In the genomic region with DNA sequence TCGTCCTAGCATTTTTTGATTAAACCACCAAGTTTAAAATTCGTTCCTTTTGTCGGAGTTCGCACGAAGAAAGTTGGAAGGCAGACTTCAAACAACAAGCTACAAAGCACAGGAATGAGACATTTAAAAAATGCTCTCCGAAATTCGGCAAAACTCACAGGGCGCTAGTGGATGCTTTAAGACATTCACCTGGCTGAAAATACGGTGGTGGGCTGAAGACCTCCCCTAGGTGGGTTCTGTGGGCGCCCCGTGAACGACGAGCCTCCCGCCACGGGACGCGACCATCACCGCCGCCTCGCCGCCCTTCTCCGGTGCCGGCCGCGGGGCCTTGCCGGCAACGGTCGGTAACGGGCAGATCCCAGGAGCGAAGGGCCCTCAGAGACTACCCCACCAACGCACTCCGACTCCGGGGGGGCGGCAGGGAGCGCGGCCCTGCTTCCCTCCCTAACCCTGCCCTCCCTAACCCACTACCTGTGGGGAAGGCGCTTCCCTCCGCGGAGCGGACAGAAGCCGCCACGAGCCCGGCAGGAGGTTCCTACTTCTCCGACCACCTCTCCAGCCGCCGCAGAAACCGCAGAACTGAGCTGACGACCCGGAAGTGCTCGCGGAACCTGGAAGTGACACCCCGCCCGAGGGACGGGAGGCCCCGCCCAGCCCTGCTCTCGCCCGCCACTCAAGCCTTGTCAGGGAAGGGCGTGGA, we compare ENCODE assay signal across 8 cellular contexts. TPM values are rescaled to one million over a fixed set of nuclear protein-coding genes. Genes with fewer than 3 reads are reported as not detected.
DNase-seq lines count a peak whose midpoint lies in the region; ATAC-seq and TF ChIP-seq lines count a peak whose summit lies in the region.

A gene with protein sequence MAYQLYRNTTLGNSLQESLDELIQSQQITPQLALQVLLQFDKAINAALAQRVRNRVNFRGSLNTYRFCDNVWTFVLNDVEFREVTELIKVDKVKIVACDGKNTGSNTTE (minus strand): TSS at position 581 of the 700 bp plus-strand sequence. CDS start 5,238 bp downstream, outside the sequence.

- DNase-seq in NCI-H187 treated with DMSO at 0.1 percent for 48 hours (lab: John Stamatoyannopoulos, UW) (peak; percentile 48), T-helper 2 cell (peak; percentile 87 to 97 (median 90)), left ventricle myocardium superior (peak; percentile 96), progenitor cell of endocrine pancreas (ENCODE audit: low spot score, unreplicated experiment) (peak; percentile 80), ureter (ENCODE audit: low spot score) (peak; percentile 96)

- intact Hi-C loops in left ventricle myocardium superior (cut with micrococcal nuclease): no loop called here

- peak within 1 kb of the TSS; percentile 28 for H3K4me3 Mint-ChIP-seq in progenitor cell of endocrine pancreas (ENCODE audit: low read depth)

- H3K9me3 Mint-ChIP-seq in progenitor cell of endocrine pancreas (ENCODE audit: low read depth): peaks cover 7% of the 10 kb centered on the region

- peak within 1 kb of the TSS; percentile 87 for H3K27ac Mint-ChIP-seq in progenitor cell of endocrine pancreas

- ATAC-seq in GM18505 (IDR thresholded peaks at IDR 0.05; ENCODE audit: unreplicated experiment) (peak; percentile 99), HG02970 (IDR thresholded peaks at IDR 0.05; ENCODE audit: low FRiP score, unreplicated experiment) (peak; percentile 95), left ventricle myocardium superior (peak; percentile 100)

- TF ChIP-seq POLR2A in GM18505 (IDR thresholded peaks at IDR 0.05; ENCODE audit: borderline replicate concordance, extremely low read depth, insufficient read depth, insufficient read length): peak; percentile 80

- H3K36me3 Mint-ChIP-seq in progenitor cell of endocrine pancreas (ENCODE audit: insufficient read depth): peaks cover 22% of the 10 kb centered on the region

- no peaks in the 10 kb centered on the region for H3K4me1 Mint-ChIP-seq in progenitor cell of endocrine pancreas (ENCODE audit: low read depth)

- H3K27ac ChIP-seq in angular gyrus (ENCODE audit: low read depth, low read length): peak within 1 kb of the TSS; percentile 51

- H3K27me3 Mint-ChIP-seq in progenitor cell of endocrine pancreas: no peaks in the 10 kb centered on the region

- peak; percentile 13 for TF ChIP-seq CTCF in progenitor cell of endocrine pancreas (IDR thresholded peaks at IDR 0.05; ENCODE audit: unreplicated experiment)

RNA-seq across cellular contexts. Expression of the gene that starts here (rescaled TPM):
- 121 TPM for total RNA-seq in left ventricle myocardium superior
- total RNA-seq in progenitor cell of endocrine pancreas: 107 and 109 TPM in 2 replicates
- total RNA-seq in ureter: 84.6 TPM

Comparison
In these comparisons a context has a peak if more than half of its experiments do, and no peak if none do; other contexts are left out.
1. Peak in every context shown above with its lines: DNase-seq, ATAC-seq and H3K27ac ChIP-seq.